8 cellular contexts compared by ENCODE assay signal in the genomic region with DNA sequence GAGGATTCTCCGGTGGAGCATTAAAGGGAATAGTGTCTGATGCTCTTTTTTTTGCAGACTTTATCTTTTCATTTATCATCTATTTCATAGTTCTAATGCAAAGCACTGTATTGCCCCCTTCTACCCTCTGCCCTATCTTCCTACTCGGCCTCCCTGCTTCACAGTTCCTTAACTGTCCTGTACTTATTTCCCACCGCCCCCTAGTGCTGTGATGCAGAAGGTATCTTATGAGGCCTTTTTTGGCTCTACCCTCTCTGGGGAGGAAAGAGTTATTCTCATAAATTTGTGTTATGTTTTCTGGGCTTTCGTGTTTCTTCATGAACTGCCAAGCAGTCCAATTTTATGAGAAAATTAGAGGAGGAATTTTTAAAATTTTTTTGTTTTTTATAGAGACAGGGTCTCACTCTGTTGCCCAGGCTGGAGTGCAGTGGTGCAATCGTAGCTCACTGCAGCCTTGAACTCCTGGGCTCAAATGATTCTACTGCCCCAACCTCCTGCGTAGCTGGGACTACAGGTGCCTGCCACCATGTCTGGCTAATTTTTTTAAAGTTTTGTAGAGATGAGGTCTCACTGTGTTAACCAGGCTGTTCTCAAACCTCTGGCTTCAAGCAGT. TPM values are rescaled to one million over a fixed set of nuclear protein-coding genes. Genes with fewer than 3 reads are reported as not detected.
A peak's percentile ranks its signal among the peaks of the same experiment; 100 is the strongest.
DNase-seq lines count a peak whose midpoint lies in the region; ATAC-seq and TF ChIP-seq lines count a peak whose summit lies in the region.

No MANE protein-coding gene starts in this region.

- H3K27me3 Mint-ChIP-seq in stimulated activated memory B cell treated with anti-CD40 and anti-IgM and Interleukin-4, amounts not matched to agents 10 μg/mL and 1 μg/mL and 100 μg/mL, for 72 hours, result no peaks in the 10 kb centered on the region

- peak; percentile 69 for DNase-seq in EL
- DNase-seq in HCEC 1CT, result peak; percentile 65
- peak; percentile 53 for DNase-seq in NCI-H2107 (lab: John Stamatoyannopoulos, UW)
- peak; percentile 61 for DNase-seq in ecto neural progenitor cell (ENCODE audit: low spot score)
- DNase-seq in lower lobe of right lung, result no peak

- H3K36me3 Mint-ChIP-seq in stimulated activated memory B cell treated with anti-CD40 and anti-IgM and Interleukin-4, amounts not matched to agents 10 μg/mL and 1 μg/mL and 100 μg/mL, for 72 hours, result peaks cover 17% of the 10 kb centered on the region

- peak overlapping the region; percentile 95 for H3K27ac Mint-ChIP-seq in stimulated activated memory B cell treated with anti-CD40 and anti-IgM and Interleukin-4, amounts not matched to agents 10 μg/mL and 1 μg/mL and 100 μg/mL, for 72 hours

- no peaks in the 10 kb centered on the region for H3K9me3 ChIP-seq in lower lobe of right lung

- H3K4me3 ChIP-seq in lower lobe of right lung, result peak overlapping the region; percentile 76

- H3K9me3 Mint-ChIP-seq in stimulated activated memory B cell treated with anti-CD40 and anti-IgM and Interleukin-4, amounts not matched to agents 10 μg/mL and 1 μg/mL and 100 μg/mL, for 72 hours, result no peaks in the 10 kb centered on the region

- H3K4me1 ChIP-seq in lower lobe of right lung, result peaks cover 28% of the 10 kb centered on the region

- intact Hi-C loops in lower lobe of right lung (cut with DNase I), result no loop called here

- H3K27me3 ChIP-seq in lower lobe of right lung (ENCODE audit: low read depth), result no peaks in the 10 kb centered on the region

- H3K27ac ChIP-seq in VCaP (peak overlapping the region; percentile 95), lower lobe of right lung (peak overlapping the region; percentile 93)

- ATAC-seq in lower lobe of right lung, result peak; percentile 49 to 54
- ATAC-seq in stimulated activated memory B cell treated with anti-CD40 and anti-IgM and Interleukin-4, amounts not matched to agents 10 μg/mL and 1 μg/mL and 100 μg/mL, for 72 hours, result peak; percentile 54
- no peak for ATAC-seq in HG03565 (IDR thresholded peaks at IDR 0.05; ENCODE audit: unreplicated experiment)

- H3K36me3 ChIP-seq in lower lobe of right lung, result peaks cover 26% of the 10 kb centered on the region

- H3K4me1 Mint-ChIP-seq in stimulated activated memory B cell treated with anti-CD40 and anti-IgM and Interleukin-4, amounts not matched to agents 10 μg/mL and 1 μg/mL and 100 μg/mL, for 72 hours, result peaks cover 20% of the 10 kb centered on the region

- peak overlapping the region; percentile 100 for H3K4me3 Mint-ChIP-seq in stimulated activated memory B cell treated with anti-CD40 and anti-IgM and Interleukin-4, amounts not matched to agents 10 μg/mL and 1 μg/mL and 100 μg/mL, for 72 hours

- TF ChIP-seq CTCF in VCaP (conservative IDR thresholded peaks at IDR 0.05) (peak; percentile 88), lower lobe of right lung (IDR thresholded peaks at IDR 0.05) (peak; percentile 46)

RNA-seq across cellular contexts. Expression of gene ITFG2, which starts 1.2 kb away (rescaled TPM):
- total RNA-seq in lower lobe of right lung, result 43.8 TPM

RNA-seq across cellular contexts. Expression of gene FKBP4, which starts 18.9 kb away (rescaled TPM):
- 62.2 TPM for total RNA-seq in lower lobe of right lung

RNA-seq across cellular contexts. Expression of gene NRIP2, which starts 21.2 kb away (rescaled TPM):
- total RNA-seq in lower lobe of right lung, result 0.77 TPM

RNA-seq across cellular contexts. Expression of gene TEX52, which starts 43.2 kb away (rescaled TPM):
- total RNA-seq in lower lobe of right lung, result not detected
